ENCODE assay signal across 28 cellular contexts in the genomic region with DNA sequence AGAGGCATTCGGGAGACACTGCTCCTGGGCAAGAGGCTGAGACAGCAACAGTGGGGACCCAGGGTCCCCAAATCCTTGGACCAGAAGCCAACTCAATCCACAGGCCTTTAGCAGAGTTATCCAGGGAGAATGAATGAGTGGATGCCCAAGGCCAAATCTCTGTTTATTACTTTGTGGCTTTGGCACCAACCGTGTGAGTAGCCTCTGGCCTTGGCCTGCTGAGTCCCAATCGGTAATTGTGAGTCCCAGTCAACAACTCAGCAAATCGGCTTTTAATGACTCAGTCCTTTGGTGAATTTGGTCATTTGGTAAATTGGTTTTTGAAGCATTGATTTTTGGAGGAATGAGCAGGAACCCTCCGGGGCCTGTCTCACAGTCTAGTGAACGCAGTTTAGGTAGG.
"Had no signal": no experiment of that assay in that cellular context is flagged by ENCODE, and none has a peak within 500 bp of the region (broad histone marks: within the 10 kb centered on the region; RNA-seq: fewer than 3 reads in every experiment).

No MANE protein-coding gene starts in this region.

- H3K36me3 Mint-ChIP-seq: stimulated activated memory B cell treated with anti-CD40 and anti-IgM and Interleukin-4, amounts not matched to agents 10 μg/mL and 1 μg/mL and 100 μg/mL, for 72 hours had no signal

- H3K27me3 ChIP-seq: esophagus muscularis mucosa, heart right ventricle, left lung, neutrophil, transverse colon, upper lobe of right lung, uterus had no signal

- H3K9me3 ChIP-seq: neutrophil, thoracic aorta, uterus had no signal

- H3K4me3 Mint-ChIP-seq: naive thymus-derived CD8-positive, alpha-beta T cell; nephron progenitor cell; stimulated activated memory B cell treated with anti-CD40 and anti-IgM and Interleukin-4, amounts not matched to agents 10 μg/mL and 1 μg/mL and 100 μg/mL, for 72 hours; stimulated activated naive CD8-positive, alpha-beta T cell treated with anti-CD3 and anti-CD28 coated beads, Interleukin-15, Interleukin-2, amounts not matched to agents 100 ng/mL and 50 ng/mL, for 24 hours had no signal

- H3K79me2 ChIP-seq: parathyroid adenoma had no signal

- DNase-seq: dermis blood vessel endothelial cell; effector memory CD4-positive, alpha-beta T cell; foreskin melanocyte; glutamatergic neuron; heart right ventricle; hippocampal formation; left cardiac atrium; left lung; mesendoderm; midbrain; naive thymus-derived CD8-positive, alpha-beta T cell; nephron progenitor cell; stimulated activated CD4-positive, alpha-beta T cell treated with anti-CD3 and anti-CD28 coated beads, Interleukin-12 subunit alpha, Interleukin-12 subunit beta, amount 100 ng/mL, for 4 hours; stimulated activated CD4-positive, alpha-beta T cell treated with anti-CD3 and anti-CD28 coated beads, Interleukin-1b, Interleukin-23, amount 100 ng/mL, for 48 hours; stimulated activated CD4-positive, alpha-beta T cell treated with anti-CD3 and anti-CD28 coated beads, Interleukin-4, amount 100 ng/mL, for 4 hours; transverse colon; upper lobe of right lung; uterus had no signal

- H2AFZ ChIP-seq: parathyroid adenoma had no signal

- H3K9me3 Mint-ChIP-seq: stimulated activated memory B cell treated with anti-CD40 and anti-IgM and Interleukin-4, amounts not matched to agents 10 μg/mL and 1 μg/mL and 100 μg/mL, for 72 hours had no signal

- H3K4me1 Mint-ChIP-seq: naive thymus-derived CD8-positive, alpha-beta T cell; nephron progenitor cell; stimulated activated memory B cell treated with anti-CD40 and anti-IgM and Interleukin-4, amounts not matched to agents 10 μg/mL and 1 μg/mL and 100 μg/mL, for 72 hours had no signal

- H3K4me1 ChIP-seq: esophagus muscularis mucosa, left lung, parathyroid adenoma, transverse colon, upper lobe of right lung, uterus had no signal

- ATAC-seq: left cardiac atrium; left lung; naive thymus-derived CD8-positive, alpha-beta T cell; sciatic nerve; stimulated activated memory B cell treated with anti-CD40 and anti-IgM and Interleukin-4, amounts not matched to agents 10 μg/mL and 1 μg/mL and 100 μg/mL, for 72 hours; upper lobe of right lung had no signal

- H3K4me2 ChIP-seq: smooth muscle cell had no signal

- H3K27ac Mint-ChIP-seq: nephron progenitor cell; progenitor cell of endocrine pancreas; stimulated activated memory B cell treated with anti-CD40 and anti-IgM and Interleukin-4, amounts not matched to agents 10 μg/mL and 1 μg/mL and 100 μg/mL, for 72 hours; stimulated activated naive CD8-positive, alpha-beta T cell treated with anti-CD3 and anti-CD28 coated beads, Interleukin-15, Interleukin-2, amounts not matched to agents 100 ng/mL and 50 ng/mL, for 24 hours had no signal

- H3K27ac ChIP-seq: coronary artery, esophagus muscularis mucosa, heart right ventricle, left lung, neutrophil, parathyroid adenoma, thoracic aorta, transverse colon, upper lobe of right lung, uterus had no signal

- H3K4me3 ChIP-seq: coronary artery, esophagus muscularis mucosa, heart right ventricle, left lung, smooth muscle cell, thoracic aorta, transverse colon, upper lobe of right lung, uterus had no signal

- H3K36me3 ChIP-seq: esophagus muscularis mucosa, heart right ventricle, left lung, neutrophil, thoracic aorta, transverse colon, upper lobe of right lung, uterus had no signal
